Comparison of ENCODE assay signal across 9 cellular contexts in the genomic region with DNA sequence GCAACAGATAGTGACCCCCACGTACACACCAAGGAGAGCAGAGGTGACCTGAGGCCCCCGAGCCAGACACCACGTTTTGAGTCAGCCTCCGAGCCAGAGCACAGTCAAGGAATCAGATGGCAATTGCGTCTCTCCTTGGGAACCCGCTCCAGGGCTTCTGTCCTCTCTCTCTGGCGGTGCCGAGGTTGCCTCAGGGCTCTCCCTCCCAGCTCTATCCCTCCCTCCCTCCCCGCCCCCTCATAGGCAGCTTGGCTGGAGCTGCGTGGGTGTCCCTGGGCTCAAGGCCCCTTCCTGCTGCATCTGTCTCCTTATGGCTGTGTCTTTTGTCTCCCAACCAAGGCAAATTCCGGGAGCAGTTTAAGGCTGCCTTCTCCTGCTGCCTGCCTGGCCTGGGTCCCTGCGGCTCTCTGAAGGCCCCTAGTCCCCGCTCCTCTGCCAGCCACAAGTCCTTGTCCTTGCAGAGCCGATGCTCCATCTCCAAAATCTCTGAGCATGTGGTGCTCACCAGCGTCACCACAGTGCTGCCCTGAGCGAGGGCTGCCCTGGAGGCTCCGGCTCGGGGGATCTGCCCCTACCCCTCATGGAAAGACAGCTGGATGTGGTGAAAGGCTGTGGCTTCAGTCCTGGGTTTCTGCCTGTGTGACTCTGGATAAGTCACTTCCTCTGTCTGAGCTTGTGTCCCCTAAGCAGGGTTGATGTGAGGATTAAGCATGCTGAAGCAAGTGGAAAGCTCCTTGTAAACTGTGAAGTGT. TPM values are rescaled to one million over a fixed set of nuclear protein-coding genes. Genes with fewer than 3 reads are reported as not detected.
DNase-seq lines count a peak whose midpoint lies in the region; ATAC-seq, FAIRE-seq and TF ChIP-seq lines count a peak whose summit lies in the region.
"Had no signal": no experiment of that assay in that cellular context is flagged by ENCODE, and none has a peak within 500 bp of the region (broad histone marks: within the 10 kb centered on the region; RNA-seq: fewer than 3 reads in every experiment).

No MANE protein-coding gene starts in this region.

- H3K4me1 ChIP-seq in HUES48 (ENCODE audit: control insufficient read depth, insufficient read depth, low read length) (peaks cover 2% of the 10 kb centered on the region; the same call in 1 of the 2 replicates), kidney (ENCODE audit: control insufficient read depth in 1 of 2, insufficient read depth in 1 of 2, low read depth in 1 of 2, low read length in 2 of 2) (peaks cover 0 to 15% of the 10 kb centered on the region in 2 donors), stomach smooth muscle (ENCODE audit: control insufficient read depth, insufficient read depth, low read length) (peaks cover 27% of the 10 kb centered on the region)

- DNase-seq in astrocyte of the hippocampus (ENCODE audit: low read depth, low spot score) (peak; percentile 54), kidney (no peak), NCI-H1694 treated with DMSO at 0.1 percent for 48 hours (lab: John Stamatoyannopoulos, UW) (no peak), KBM-7 (no peak)
- DNase-seq: activated CD4-positive, alpha-beta T cell treated with anti-CD3 and anti-CD28 coated beads for 1 hour; NCI-H526 treated with DMSO at 0.1 percent for 48 hours had no signal

- H3K36me3 ChIP-seq in HUES48 (ENCODE audit: control insufficient read depth, insufficient read depth, low read length) (peaks cover 35% of the 10 kb centered on the region), kidney (ENCODE audit: control insufficient read depth in 1 of 2, insufficient read depth in 2 of 2, low read length in 2 of 2) (peaks cover 21 to 38% of the 10 kb centered on the region in 2 donors), stomach smooth muscle (ENCODE audit: control insufficient read depth in 2 of 2, insufficient read depth in 2 of 2, low read length in 2 of 2) (peaks cover 28 to 37% of the 10 kb centered on the region in 2 donors)

- no peak for ATAC-seq in HG03469 (IDR thresholded peaks at IDR 0.05; ENCODE audit: unreplicated experiment)

- H3K4me3 ChIP-seq in HUES48 (ENCODE audit: low read depth, low read length): no peak overlapping the region
- no peak overlapping the region for H3K4me3 ChIP-seq in kidney (ENCODE audit: low read length in 2 of 2)
- no peak overlapping the region for H3K4me3 ChIP-seq in stomach smooth muscle (ENCODE audit: low read length in 2 of 2)

- in situ Hi-C loops in KBM-7 (cut with MboI; ENCODE audit: low pct_unique_long_range_greater_than_20kb, low sequenced_read_pairs): no loop called here

- no peak overlapping the region for H3K9ac ChIP-seq in HUES48 (ENCODE audit: low read depth, low read length)
- H3K9ac ChIP-seq in kidney (ENCODE audit: low read length in 2 of 2): no peak overlapping the region
- H3K9ac ChIP-seq in stomach smooth muscle (ENCODE audit: low read length in 2 of 2): no peak overlapping the region

- no peak for TF ChIP-seq CTCF in kidney (IDR thresholded peaks at IDR 0.05; ENCODE audit: borderline replicate concordance, extremely low read depth, insufficient read depth)

- peak overlapping the region; percentile 33 for H3K27ac ChIP-seq in HUES48 (ENCODE audit: low read depth, low read length)
- H3K27ac ChIP-seq in kidney (ENCODE audit: low read depth in 2 of 2, low read length in 2 of 2): peak overlapping the region; percentile 58 to 76
- H3K27ac ChIP-seq in stomach smooth muscle (ENCODE audit: low read length): peak overlapping the region; percentile 75

- FAIRE-seq in kidney (lab: Jason Lieb, UNC): no peak

- H3K27me3 ChIP-seq in HUES48 (ENCODE audit: control insufficient read depth, insufficient read depth, low read length): no peaks in the 10 kb centered on the region
- no peaks in the 10 kb centered on the region for H3K27me3 ChIP-seq in stomach smooth muscle (ENCODE audit: control insufficient read depth in 1 of 2, insufficient read depth in 2 of 2, low read length in 2 of 2)

- no peaks in the 10 kb centered on the region for H3K9me3 ChIP-seq in HUES48 (ENCODE audit: control insufficient read depth, insufficient read depth, low read length)
- no peaks in the 10 kb centered on the region for H3K9me3 ChIP-seq in kidney (ENCODE audit: control insufficient read depth in 1 of 2, low read length in 2 of 2)
- no peaks in the 10 kb centered on the region for H3K9me3 ChIP-seq in stomach smooth muscle (ENCODE audit: control insufficient read depth in 2 of 2, low read length in 2 of 2)

- intact Hi-C loops in kidney (cut with DNase I): no loop called here

RNA-seq across cellular contexts. Expression of a gene that starts 9.1 kb away (rescaled TPM):
- total RNA-seq in kidney: 0.35 TPM
- polyA plus RNA-seq in kidney (ENCODE audit: insufficient read depth, low read depth, low replicate concordance): not detected

RNA-seq across cellular contexts. Expression of a gene that starts 18.0 kb away (rescaled TPM):
- 69.0 TPM for total RNA-seq in kidney
- polyA plus RNA-seq in kidney (ENCODE audit: insufficient read depth, low read depth, low replicate concordance): 120 TPM

RNA-seq across cellular contexts. Expression of a gene that starts 50.3 kb away (rescaled TPM):
- total RNA-seq in kidney: 246 TPM
- 171 TPM for polyA plus RNA-seq in kidney (ENCODE audit: insufficient read depth, low read depth, low replicate concordance)
